In the genomic region with DNA sequence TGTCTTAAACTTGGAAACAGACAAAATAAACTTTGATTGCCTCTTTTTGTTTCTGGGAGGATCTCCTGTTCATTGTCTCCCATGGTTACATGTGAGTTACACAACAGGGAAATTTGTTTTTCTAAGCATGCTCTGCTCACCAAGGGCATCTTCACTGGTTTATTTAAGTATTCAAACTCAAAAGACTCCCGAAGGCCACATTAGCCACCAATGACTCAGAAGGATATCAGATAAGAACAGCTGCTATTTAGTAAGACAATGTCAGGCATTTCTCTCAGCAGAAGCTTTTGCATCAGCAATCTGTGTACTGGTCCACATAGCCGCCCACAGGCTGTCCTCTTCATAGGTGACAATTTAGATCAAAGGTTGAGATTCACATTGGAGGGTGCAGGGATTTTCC, we compare ENCODE assay signal across 1 cellular context.
TF ChIP-seq lines count a peak whose summit lies in the region.

No MANE protein-coding gene starts in this region.

TF ChIP-seq in K562, 482 proteins besides CTCF, POLR2A, EP300 and RAD21 (continues in another document):
- TF ChIP-seq, protein P1, sequence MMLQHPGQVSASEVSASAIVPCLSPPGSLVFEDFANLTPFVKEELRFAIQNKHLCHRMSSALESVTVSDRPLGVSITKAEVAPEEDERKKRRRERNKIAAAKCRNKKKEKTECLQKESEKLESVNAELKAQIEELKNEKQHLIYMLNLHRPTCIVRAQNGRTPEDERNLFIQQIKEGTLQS (IDR thresholded peaks at IDR 0.05) = peak; percentile 63
- TF ChIP-seq, protein P1 (CRISPR knock-in tag; conservative IDR thresholded peaks at IDR 0.05) = no peak
- TF ChIP-seq NFXL1 (CRISPR knock-in tag; IDR thresholded peaks at IDR 0.05) = no peak
- TF ChIP-seq, protein P2, sequence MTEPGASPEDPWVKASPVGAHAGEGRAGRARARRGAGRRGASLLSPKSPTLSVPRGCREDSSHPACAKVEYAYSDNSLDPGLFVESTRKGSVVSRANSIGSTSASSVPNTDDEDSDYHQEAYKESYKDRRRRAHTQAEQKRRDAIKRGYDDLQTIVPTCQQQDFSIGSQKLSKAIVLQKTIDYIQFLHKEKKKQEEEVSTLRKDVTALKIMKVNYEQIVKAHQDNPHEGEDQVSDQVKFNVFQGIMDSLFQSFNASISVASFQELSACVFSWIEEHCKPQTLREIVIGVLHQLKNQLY (CRISPR knock-in tag; conservative IDR thresholded peaks at IDR 0.05) = no peak
- TF ChIP-seq, protein P3, sequence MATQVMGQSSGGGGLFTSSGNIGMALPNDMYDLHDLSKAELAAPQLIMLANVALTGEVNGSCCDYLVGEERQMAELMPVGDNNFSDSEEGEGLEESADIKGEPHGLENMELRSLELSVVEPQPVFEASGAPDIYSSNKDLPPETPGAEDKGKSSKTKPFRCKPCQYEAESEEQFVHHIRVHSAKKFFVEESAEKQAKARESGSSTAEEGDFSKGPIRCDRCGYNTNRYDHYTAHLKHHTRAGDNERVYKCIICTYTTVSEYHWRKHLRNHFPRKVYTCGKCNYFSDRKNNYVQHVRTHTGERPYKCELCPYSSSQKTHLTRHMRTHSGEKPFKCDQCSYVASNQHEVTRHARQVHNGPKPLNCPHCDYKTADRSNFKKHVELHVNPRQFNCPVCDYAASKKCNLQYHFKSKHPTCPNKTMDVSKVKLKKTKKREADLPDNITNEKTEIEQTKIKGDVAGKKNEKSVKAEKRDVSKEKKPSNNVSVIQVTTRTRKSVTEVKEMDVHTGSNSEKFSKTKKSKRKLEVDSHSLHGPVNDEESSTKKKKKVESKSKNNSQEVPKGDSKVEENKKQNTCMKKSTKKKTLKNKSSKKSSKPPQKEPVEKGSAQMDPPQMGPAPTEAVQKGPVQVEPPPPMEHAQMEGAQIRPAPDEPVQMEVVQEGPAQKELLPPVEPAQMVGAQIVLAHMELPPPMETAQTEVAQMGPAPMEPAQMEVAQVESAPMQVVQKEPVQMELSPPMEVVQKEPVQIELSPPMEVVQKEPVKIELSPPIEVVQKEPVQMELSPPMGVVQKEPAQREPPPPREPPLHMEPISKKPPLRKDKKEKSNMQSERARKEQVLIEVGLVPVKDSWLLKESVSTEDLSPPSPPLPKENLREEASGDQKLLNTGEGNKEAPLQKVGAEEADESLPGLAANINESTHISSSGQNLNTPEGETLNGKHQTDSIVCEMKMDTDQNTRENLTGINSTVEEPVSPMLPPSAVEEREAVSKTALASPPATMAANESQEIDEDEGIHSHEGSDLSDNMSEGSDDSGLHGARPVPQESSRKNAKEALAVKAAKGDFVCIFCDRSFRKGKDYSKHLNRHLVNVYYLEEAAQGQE (CRISPR knock-in tag; IDR thresholded peaks at IDR 0.05; ENCODE audit: low read depth) = no peak
- no peak for TF ChIP-seq CBX3 (IDR thresholded peaks at IDR 0.05; ENCODE audit: borderline replicate concordance in 1 of 2, low read length in 2 of 2)
- TF ChIP-seq KDM5B (IDR thresholded peaks at IDR 0.05; ENCODE audit: insufficient replicate concordance, low read depth, low read length) = no peak
- no peak for TF ChIP-seq PYGO2 (tag; IDR thresholded peaks at IDR 0.05)
- TF ChIP-seq TFAM (CRISPR knock-in tag; conservative IDR thresholded peaks at IDR 0.05) = no peak
- TF ChIP-seq, protein P4, sequence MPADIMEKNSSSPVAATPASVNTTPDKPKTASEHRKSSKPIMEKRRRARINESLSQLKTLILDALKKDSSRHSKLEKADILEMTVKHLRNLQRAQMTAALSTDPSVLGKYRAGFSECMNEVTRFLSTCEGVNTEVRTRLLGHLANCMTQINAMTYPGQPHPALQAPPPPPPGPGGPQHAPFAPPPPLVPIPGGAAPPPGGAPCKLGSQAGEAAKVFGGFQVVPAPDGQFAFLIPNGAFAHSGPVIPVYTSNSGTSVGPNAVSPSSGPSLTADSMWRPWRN (IDR thresholded peaks at IDR 0.05; ENCODE audit: low read depth) = no peak
- TF ChIP-seq, protein P5, sequence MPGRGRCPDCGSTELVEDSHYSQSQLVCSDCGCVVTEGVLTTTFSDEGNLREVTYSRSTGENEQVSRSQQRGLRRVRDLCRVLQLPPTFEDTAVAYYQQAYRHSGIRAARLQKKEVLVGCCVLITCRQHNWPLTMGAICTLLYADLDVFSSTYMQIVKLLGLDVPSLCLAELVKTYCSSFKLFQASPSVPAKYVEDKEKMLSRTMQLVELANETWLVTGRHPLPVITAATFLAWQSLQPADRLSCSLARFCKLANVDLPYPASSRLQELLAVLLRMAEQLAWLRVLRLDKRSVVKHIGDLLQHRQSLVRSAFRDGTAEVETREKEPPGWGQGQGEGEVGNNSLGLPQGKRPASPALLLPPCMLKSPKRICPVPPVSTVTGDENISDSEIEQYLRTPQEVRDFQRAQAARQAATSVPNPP (IDR thresholded peaks at IDR 0.05; ENCODE audit: borderline replicate concordance, insufficient read depth, insufficient read length) = no peak
- TF ChIP-seq ADNP (tag; IDR thresholded peaks at IDR 0.05) = no peak
- TF ChIP-seq, protein P6, sequence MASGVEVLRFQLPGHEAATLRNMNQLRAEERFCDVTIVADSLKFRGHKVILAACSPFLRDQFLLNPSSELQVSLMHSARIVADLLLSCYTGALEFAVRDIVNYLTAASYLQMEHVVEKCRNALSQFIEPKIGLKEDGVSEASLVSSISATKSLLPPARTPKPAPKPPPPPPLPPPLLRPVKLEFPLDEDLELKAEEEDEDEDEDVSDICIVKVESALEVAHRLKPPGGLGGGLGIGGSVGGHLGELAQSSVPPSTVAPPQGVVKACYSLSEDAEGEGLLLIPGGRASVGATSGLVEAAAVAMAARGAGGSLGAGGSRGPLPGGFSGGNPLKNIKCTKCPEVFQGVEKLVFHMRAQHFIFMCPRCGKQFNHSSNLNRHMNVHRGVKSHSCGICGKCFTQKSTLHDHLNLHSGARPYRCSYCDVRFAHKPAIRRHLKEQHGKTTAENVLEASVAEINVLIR (CRISPR knock-in tag; IDR thresholded peaks at IDR 0.05) = no peak
- no peak for TF ChIP-seq NR2C2 (CRISPR knock-in tag; IDR thresholded peaks at IDR 0.05)
- TF ChIP-seq NR2C2 (tag; IDR thresholded peaks at IDR 0.05) = no peak
- TF ChIP-seq NEUROD1 (IDR thresholded peaks at IDR 0.05; ENCODE audit: borderline replicate concordance, low read depth, low read length, partially characterized antibody) = no peak
- TF ChIP-seq POU5F1 (IDR thresholded peaks at IDR 0.05; ENCODE audit: borderline replicate concordance, low read depth, low read length, partially characterized antibody) = no peak
- TF ChIP-seq ZNF124 (CRISPR knock-in tag; IDR thresholded peaks at IDR 0.05) = no peak
- TF ChIP-seq, protein P7, sequence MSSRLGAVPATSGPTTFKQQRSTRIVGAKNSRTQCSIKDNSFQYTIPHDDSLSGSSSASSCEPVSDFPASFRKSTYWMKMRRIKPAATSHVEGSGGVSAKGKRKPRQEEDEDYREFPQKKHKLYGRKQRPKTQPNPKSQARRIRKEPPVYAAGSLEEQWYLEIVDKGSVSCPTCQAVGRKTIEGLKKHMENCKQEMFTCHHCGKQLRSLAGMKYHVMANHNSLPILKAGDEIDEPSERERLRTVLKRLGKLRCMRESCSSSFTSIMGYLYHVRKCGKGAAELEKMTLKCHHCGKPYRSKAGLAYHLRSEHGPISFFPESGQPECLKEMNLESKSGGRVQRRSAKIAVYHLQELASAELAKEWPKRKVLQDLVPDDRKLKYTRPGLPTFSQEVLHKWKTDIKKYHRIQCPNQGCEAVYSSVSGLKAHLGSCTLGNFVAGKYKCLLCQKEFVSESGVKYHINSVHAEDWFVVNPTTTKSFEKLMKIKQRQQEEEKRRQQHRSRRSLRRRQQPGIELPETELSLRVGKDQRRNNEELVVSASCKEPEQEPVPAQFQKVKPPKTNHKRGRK (tag; IDR thresholded peaks at IDR 0.05) = no peak
- TF ChIP-seq, protein P8, sequence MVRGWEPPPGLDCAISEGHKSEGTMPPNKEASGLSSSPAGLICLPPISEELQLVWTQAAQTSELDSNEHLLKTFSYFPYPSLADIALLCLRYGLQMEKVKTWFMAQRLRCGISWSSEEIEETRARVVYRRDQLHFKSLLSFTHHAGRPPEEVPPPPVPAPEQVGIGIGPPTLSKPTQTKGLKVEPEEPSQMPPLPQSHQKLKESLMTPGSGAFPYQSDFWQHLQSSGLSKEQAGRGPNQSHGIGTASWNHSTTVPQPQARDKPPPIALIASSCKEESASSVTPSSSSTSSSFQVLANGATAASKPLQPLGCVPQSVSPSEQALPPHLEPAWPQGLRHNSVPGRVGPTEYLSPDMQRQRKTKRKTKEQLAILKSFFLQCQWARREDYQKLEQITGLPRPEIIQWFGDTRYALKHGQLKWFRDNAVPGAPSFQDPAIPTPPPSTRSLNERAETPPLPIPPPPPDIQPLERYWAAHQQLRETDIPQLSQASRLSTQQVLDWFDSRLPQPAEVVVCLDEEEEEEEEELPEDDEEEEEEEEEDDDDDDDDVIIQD (CRISPR knock-in tag; IDR thresholded peaks at IDR 0.05) = no peak
- TF ChIP-seq PHTF2 (CRISPR knock-in tag; IDR thresholded peaks at IDR 0.05) = no peak
- TF ChIP-seq, protein P9, sequence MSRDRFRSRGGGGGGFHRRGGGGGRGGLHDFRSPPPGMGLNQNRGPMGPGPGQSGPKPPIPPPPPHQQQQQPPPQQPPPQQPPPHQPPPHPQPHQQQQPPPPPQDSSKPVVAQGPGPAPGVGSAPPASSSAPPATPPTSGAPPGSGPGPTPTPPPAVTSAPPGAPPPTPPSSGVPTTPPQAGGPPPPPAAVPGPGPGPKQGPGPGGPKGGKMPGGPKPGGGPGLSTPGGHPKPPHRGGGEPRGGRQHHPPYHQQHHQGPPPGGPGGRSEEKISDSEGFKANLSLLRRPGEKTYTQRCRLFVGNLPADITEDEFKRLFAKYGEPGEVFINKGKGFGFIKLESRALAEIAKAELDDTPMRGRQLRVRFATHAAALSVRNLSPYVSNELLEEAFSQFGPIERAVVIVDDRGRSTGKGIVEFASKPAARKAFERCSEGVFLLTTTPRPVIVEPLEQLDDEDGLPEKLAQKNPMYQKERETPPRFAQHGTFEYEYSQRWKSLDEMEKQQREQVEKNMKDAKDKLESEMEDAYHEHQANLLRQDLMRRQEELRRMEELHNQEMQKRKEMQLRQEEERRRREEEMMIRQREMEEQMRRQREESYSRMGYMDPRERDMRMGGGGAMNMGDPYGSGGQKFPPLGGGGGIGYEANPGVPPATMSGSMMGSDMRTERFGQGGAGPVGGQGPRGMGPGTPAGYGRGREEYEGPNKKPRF (IDR thresholded peaks at IDR 0.05; ENCODE audit: low read depth, low read length) = no peak
- no peak for TF ChIP-seq CHCHD3 (CRISPR knock-in tag; IDR thresholded peaks at IDR 0.05)
- no peak for TF ChIP-seq ZKSCAN3 (CRISPR knock-in tag; IDR thresholded peaks at IDR 0.05)
- no peak for TF ChIP-seq NR3C1 (CRISPR knock-in tag; IDR thresholded peaks at IDR 0.05)
- TF ChIP-seq, protein P10, sequence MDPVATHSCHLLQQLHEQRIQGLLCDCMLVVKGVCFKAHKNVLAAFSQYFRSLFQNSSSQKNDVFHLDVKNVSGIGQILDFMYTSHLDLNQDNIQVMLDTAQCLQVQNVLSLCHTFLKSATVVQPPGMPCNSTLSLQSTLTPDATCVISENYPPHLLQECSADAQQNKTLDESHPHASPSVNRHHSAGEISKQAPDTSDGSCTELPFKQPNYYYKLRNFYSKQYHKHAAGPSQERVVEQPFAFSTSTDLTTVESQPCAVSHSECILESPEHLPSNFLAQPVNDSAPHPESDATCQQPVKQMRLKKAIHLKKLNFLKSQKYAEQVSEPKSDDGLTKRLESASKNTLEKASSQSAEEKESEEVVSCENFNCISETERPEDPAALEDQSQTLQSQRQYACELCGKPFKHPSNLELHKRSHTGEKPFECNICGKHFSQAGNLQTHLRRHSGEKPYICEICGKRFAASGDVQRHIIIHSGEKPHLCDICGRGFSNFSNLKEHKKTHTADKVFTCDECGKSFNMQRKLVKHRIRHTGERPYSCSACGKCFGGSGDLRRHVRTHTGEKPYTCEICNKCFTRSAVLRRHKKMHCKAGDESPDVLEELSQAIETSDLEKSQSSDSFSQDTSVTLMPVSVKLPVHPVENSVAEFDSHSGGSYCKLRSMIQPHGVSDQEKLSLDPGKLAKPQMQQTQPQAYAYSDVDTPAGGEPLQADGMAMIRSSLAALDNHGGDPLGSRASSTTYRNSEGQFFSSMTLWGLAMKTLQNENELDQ (CRISPR knock-in tag; IDR thresholded peaks at IDR 0.05; ENCODE audit: borderline replicate concordance) = no peak
- no peak for TF ChIP-seq KDM4B (IDR thresholded peaks at IDR 0.05; ENCODE audit: borderline replicate concordance in 2 of 2, low read depth in 1 of 2)
- TF ChIP-seq, protein P11, sequence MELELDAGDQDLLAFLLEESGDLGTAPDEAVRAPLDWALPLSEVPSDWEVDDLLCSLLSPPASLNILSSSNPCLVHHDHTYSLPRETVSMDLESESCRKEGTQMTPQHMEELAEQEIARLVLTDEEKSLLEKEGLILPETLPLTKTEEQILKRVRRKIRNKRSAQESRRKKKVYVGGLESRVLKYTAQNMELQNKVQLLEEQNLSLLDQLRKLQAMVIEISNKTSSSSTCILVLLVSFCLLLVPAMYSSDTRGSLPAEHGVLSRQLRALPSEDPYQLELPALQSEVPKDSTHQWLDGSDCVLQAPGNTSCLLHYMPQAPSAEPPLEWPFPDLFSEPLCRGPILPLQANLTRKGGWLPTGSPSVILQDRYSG (tag; conservative IDR thresholded peaks at IDR 0.05; ENCODE audit: low read depth) = no peak
- no peak for TF ChIP-seq NR1H2 (CRISPR knock-in tag; IDR thresholded peaks at IDR 0.05)
- TF ChIP-seq ZFP1 (CRISPR knock-in tag; IDR thresholded peaks at IDR 0.05) = no peak
- TF ChIP-seq ZNF140 (CRISPR knock-in tag; IDR thresholded peaks at IDR 0.05) = no peak
- no peak for TF ChIP-seq NRF1 (conservative IDR thresholded peaks at IDR 0.05 in 1 of 2, IDR thresholded peaks at IDR 0.05 in 1 of 2)
- no peak for TF ChIP-seq MYNN (IDR thresholded peaks at IDR 0.05)
- no peak for TF ChIP-seq MYNN (CRISPR knock-in tag; IDR thresholded peaks at IDR 0.05)
- TF ChIP-seq ARID1B (IDR thresholded peaks at IDR 0.05) = peak; percentile 40; the same call in 1 of the 2 replicates
- 0 out of 2 replicates have a peak, but pooled peaks have one; percentile 26 for TF ChIP-seq CBFA2T3 (IDR thresholded peaks at IDR 0.05)
- no peak for TF ChIP-seq ZNF830 (CRISPR knock-in tag; IDR thresholded peaks at IDR 0.05)
- peak; percentile 47 for TF ChIP-seq MEIS2 (IDR thresholded peaks at IDR 0.05; ENCODE audit: partially characterized antibody)
- TF ChIP-seq MTA1 (IDR thresholded peaks at IDR 0.05; ENCODE audit: borderline replicate concordance) = no peak
- no peak for TF ChIP-seq ZNF384 (IDR thresholded peaks at IDR 0.05; ENCODE audit: low read depth, low read length)
- TF ChIP-seq BDP1 (IDR thresholded peaks at IDR 0.05; ENCODE audit: insufficient read depth, insufficient read length) = no peak
